ENCODE assay signal across 34 cellular contexts in genomic region chr16:81754810-81755209, GRCh38.
"Had no signal": no experiment of that assay in that cellular context is flagged by ENCODE, and none has a peak within 500 bp of the region (broad histone marks: within the 10 kb centered on the region; RNA-seq: fewer than 3 reads in every experiment).

No MANE protein-coding gene starts in this region.

- H3K4me1 ChIP-seq: ascending aorta, breast epithelium, foreskin keratinocyte had no signal

- H3K9me3 ChIP-seq: ascending aorta, breast epithelium, esophagus muscularis mucosa, gastrocnemius medialis, heart left ventricle had no signal

- H3K36me3 ChIP-seq: ascending aorta, breast epithelium, cardiac muscle cell, esophagus muscularis mucosa, gastrocnemius medialis, heart left ventricle, WERI-Rb-1 had no signal

- H3K4me3 ChIP-seq: ascending aorta, breast epithelium, cardiac muscle cell, coronary artery, esophagus muscularis mucosa, gastrocnemius medialis, heart left ventricle had no signal

- DNase-seq: activated CD4-positive, alpha-beta memory T cell treated with anti-CD3 and anti-CD28 coated beads, Interleukin-2, amount 10 ng/mL, durations not matched to agents 7 days and 5 days; activated CD4-positive, alpha-beta T cell treated with anti-CD3 and anti-CD28 coated beads for 36 hours; activated CD4-positive, alpha-beta T cell treated with anti-CD3 and anti-CD28 coated beads, Interleukin-2, amount 10 ng/mL, durations not matched to agents 7 days and 5 days; activated CD4-positive, alpha-beta T cell treated with anti-CD3 and anti-CD28 coated beads, Interleukin-2, amount 50 U/mL, for 4 hours; activated CD4-positive, CD25-positive, alpha-beta regulatory T cell; activated CD4-positive, CD25-positive, alpha-beta regulatory T cell treated with anti-CD3 and anti-CD28 coated beads, Interleukin-2, amount 50 U/mL, for 72 hours; activated CD8-positive, alpha-beta memory T cell treated with anti-CD3 and anti-CD28 coated beads, Interleukin-2, amount 50 U/mL, for 48 hours; activated gamma-delta T cell; activated naive CD4-positive, alpha-beta T cell; activated naive CD4-positive, alpha-beta T cell treated with anti-CD3 and anti-CD28 coated beads, Interleukin-2, amount 10 ng/mL, durations not matched to agents 7 days and 5 days; activated naive CD8-positive, alpha-beta T cell treated with anti-CD3 and anti-CD28 coated beads, Interleukin-2, amount 10 ng/mL, durations not matched to agents 7 days and 5 days; activated T-cell treated with anti-CD3 and anti-CD28 coated beads for 4 hours; activated T-cell treated with anti-CD3 and anti-CD28 coated beads, Interleukin-2, amount 50 U/mL, for 24 hours; activated T-cell treated with anti-CD3 and anti-CD28 coated beads, Interleukin-2, amount 50 U/mL, for 72 hours; central memory CD4-positive, alpha-beta T cell; cerebellar nuclear complex; dermis blood vessel endothelial cell; effector CD4-positive, alpha-beta T cell; effector memory CD8-positive, alpha-beta T cell; erythroblast; foreskin keratinocyte; gastrocnemius medialis; glutamatergic neuron; heart left ventricle; T-helper 1 cell; T-helper 17 cell; T1000; WERI-Rb-1 had no signal

- H3K27me3 ChIP-seq: ascending aorta, breast epithelium, cardiac muscle cell, esophagus muscularis mucosa, foreskin keratinocyte, gastrocnemius medialis, heart left ventricle had no signal

- H3K27ac ChIP-seq: ascending aorta, breast epithelium, cardiac muscle cell, coronary artery, esophagus muscularis mucosa, foreskin keratinocyte, gastrocnemius medialis, WERI-Rb-1 had no signal

- ATAC-seq: activated CD4-positive, alpha-beta T cell treated with anti-CD3 and anti-CD28 coated beads for 36 hours; activated naive CD4-positive, alpha-beta T cell treated with anti-CD3 and anti-CD28 coated beads, Interleukin-2, amount 50 U/mL, for 72 hours; activated T-cell treated with anti-CD3 and anti-CD28 coated beads, Interleukin-2, amount 50 U/mL, for 72 hours; effector memory CD8-positive, alpha-beta T cell; foreskin keratinocyte; gastrocnemius medialis; heart left ventricle; T-helper 17 cell had no signal
